Comparison of ENCODE assay signal across 8 cellular contexts in genomic region chr2:101036562-101036961, GRCh38. TPM values are rescaled to one million over a fixed set of nuclear protein-coding genes. Genes with fewer than 3 reads are reported as not detected.
DNase-seq lines count a peak whose midpoint lies in the region; ATAC-seq and FAIRE-seq lines count a peak whose summit lies in the region.

No MANE protein-coding gene starts in this region.

- DNase-seq in GM19239 (ENCODE audit: insufficient read length, low spot score) = no peak
- peak; percentile 3 for DNase-seq in SK-N-MC (ENCODE audit: low read depth, low spot score)
- DNase-seq in glomerular visceral epithelial cell (ENCODE audit: extremely low spot score) = peak; percentile 23
- DNase-seq in activated CD4-positive, alpha-beta T cell treated with anti-CD3 and anti-CD28 coated beads, Interleukin-2, amount 10 ng/mL, durations not matched to agents 24 days and 14 days = no peak

- H3K36me3 ChIP-seq in SK-N-MC (ENCODE audit: insufficient read depth, low read length) = peaks cover 15% of the 10 kb centered on the region; the same call in 1 of the 2 replicates

- H3K27ac ChIP-seq in SK-N-MC = no peak overlapping the region

- intact Hi-C loops in activated CD4-positive, alpha-beta T cell treated with anti-CD3 and anti-CD28 coated beads, Interleukin-2, amount 10 ng/mL, durations not matched to agents 24 days and 14 days (cut with micrococcal nuclease) = loop anchor here (2.0 kb wide), 1 partner anchor 168 kb away; no protein-coding TSS in a partner anchor

- FAIRE-seq in A204.1 (lab: Jason Lieb, UNC) (peak; percentile 83), GM19239 (lab: Jason Lieb, UNC) (peak; percentile 52)

- H3K36me3 Mint-ChIP-seq in activated T-helper 17 cell treated with anti-CD3 and anti-CD28 coated beads, Interleukin-2, amount 50 U/mL, for 72 hours (ENCODE audit: low read depth) = no peaks in the 10 kb centered on the region
- no peaks in the 10 kb centered on the region for H3K36me3 Mint-ChIP-seq in activated CD4-positive, alpha-beta T cell treated with anti-CD3 and anti-CD28 coated beads, Interleukin-2, amount 10 ng/mL, durations not matched to agents 24 days and 14 days (ENCODE audit: low read depth)

- H3K9me3 ChIP-seq in SK-N-MC (ENCODE audit: low read depth, low read length) = no peaks in the 10 kb centered on the region

- no peaks in the 10 kb centered on the region for H3K4me1 Mint-ChIP-seq in activated T-helper 17 cell treated with anti-CD3 and anti-CD28 coated beads, Interleukin-2, amount 50 U/mL, for 72 hours
- H3K4me1 Mint-ChIP-seq in activated CD4-positive, alpha-beta T cell treated with anti-CD3 and anti-CD28 coated beads, Interleukin-2, amount 10 ng/mL, durations not matched to agents 24 days and 14 days = peaks cover 5% of the 10 kb centered on the region

- H3K27me3 Mint-ChIP-seq in activated T-helper 17 cell treated with anti-CD3 and anti-CD28 coated beads, Interleukin-2, amount 50 U/mL, for 72 hours = no peaks in the 10 kb centered on the region
- peaks cover 2% of the 10 kb centered on the region for H3K27me3 Mint-ChIP-seq in activated CD4-positive, alpha-beta T cell treated with anti-CD3 and anti-CD28 coated beads, Interleukin-2, amount 10 ng/mL, durations not matched to agents 24 days and 14 days

- no peak overlapping the region for H3K4me3 Mint-ChIP-seq in activated T-helper 17 cell treated with anti-CD3 and anti-CD28 coated beads, Interleukin-2, amount 50 U/mL, for 72 hours
- H3K4me3 Mint-ChIP-seq in activated CD4-positive, alpha-beta T cell treated with anti-CD3 and anti-CD28 coated beads, Interleukin-2, amount 10 ng/mL, durations not matched to agents 24 days and 14 days = no peak overlapping the region

- H3K9me3 Mint-ChIP-seq in activated T-helper 17 cell treated with anti-CD3 and anti-CD28 coated beads, Interleukin-2, amount 50 U/mL, for 72 hours = no peaks in the 10 kb centered on the region
- H3K9me3 Mint-ChIP-seq in activated CD4-positive, alpha-beta T cell treated with anti-CD3 and anti-CD28 coated beads, Interleukin-2, amount 10 ng/mL, durations not matched to agents 24 days and 14 days = no peaks in the 10 kb centered on the region

- no peak overlapping the region for H3K4me3 ChIP-seq in SK-N-MC

- no peak overlapping the region for H3K27ac Mint-ChIP-seq in activated T-helper 17 cell treated with anti-CD3 and anti-CD28 coated beads, Interleukin-2, amount 50 U/mL, for 72 hours
- H3K27ac Mint-ChIP-seq in activated CD4-positive, alpha-beta T cell treated with anti-CD3 and anti-CD28 coated beads, Interleukin-2, amount 10 ng/mL, durations not matched to agents 24 days and 14 days = no peak overlapping the region

- ATAC-seq in activated T-helper 17 cell treated with anti-CD3 and anti-CD28 coated beads, Interleukin-2, amount 50 U/mL, for 72 hours (replicated peaks) = no peak
- no peak for ATAC-seq in GM18519 (IDR thresholded peaks at IDR 0.05; ENCODE audit: low FRiP score, unreplicated experiment)
- no peak for ATAC-seq in HG03342 (IDR thresholded peaks at IDR 0.05; ENCODE audit: unreplicated experiment)

- no peak overlapping the region for H3K9ac ChIP-seq in SK-N-MC (ENCODE audit: insufficient read length)

RNA-seq across cellular contexts. Expression of gene RPL31, which starts 34.5 kb away (rescaled TPM):
- total RNA-seq in activated T-helper 17 cell treated with anti-CD3 and anti-CD28 coated beads, Interleukin-2, amount 50 U/mL, for 72 hours = 1,000 to 10,000 TPM; 1,159 to 1,593 TPM
- 1,154 and 1,159 TPM in 2 replicates for total RNA-seq in activated CD4-positive, alpha-beta T cell treated with anti-CD3 and anti-CD28 coated beads, Interleukin-2, amount 10 ng/mL, durations not matched to agents 24 days and 14 days

Comparison
In these comparisons a context has a peak if more than half of its experiments do, and no peak if none do; other contexts are left out.
1. DNase-seq: peak in SK-N-MC (single experiment) and glomerular visceral epithelial cell (single experiment); none in GM19239 (single experiment) and activated CD4-positive, alpha-beta T cell treated with anti-CD3 and anti-CD28 coated beads, Interleukin-2, amount 10 ng/mL, durations not matched to agents 24 days and 14 days (single experiment).